In genomic region chr6:135497412-135498177, GRCh38 we compare ENCODE assay signal across 8 cellular contexts. TPM values are rescaled to one million over a fixed set of nuclear protein-coding genes. Genes with fewer than 3 reads are reported as not detected.
DNase-seq lines count a peak whose midpoint lies in the region; ATAC-seq, FAIRE-seq and TF ChIP-seq lines count a peak whose summit lies in the region.

TSS of gene AHI1 (minus strand) at chr6:135497740. CDS start at chr6:135492237, 5,503 bp downstream.

- peak; percentile 97 for ATAC-seq in GM19023 (IDR thresholded peaks at IDR 0.05; ENCODE audit: unreplicated experiment)
- ATAC-seq in HG03175 (IDR thresholded peaks at IDR 0.05; ENCODE audit: unreplicated experiment), result peak; percentile 94

- no peak for FAIRE-seq in kidney (lab: Jason Lieb, UNC)

- TF ChIP-seq CTCF in kidney (IDR thresholded peaks at IDR 0.05; ENCODE audit: borderline replicate concordance, extremely low read depth, insufficient read depth), result peak; percentile 33

- peak; percentile 93 to 94 for DNase-seq in AML-193 (lab: John Stamatoyannopoulos, UW)
- DNase-seq in NCI-H345 treated with DMSO at 0.1 percent for 48 hours (lab: John Stamatoyannopoulos, UW; ENCODE audit: unreplicated experiment), result peak; percentile 77
- peak; percentile 78 for DNase-seq in activated CD4-positive, CD25-positive, alpha-beta regulatory T cell treated with anti-CD3 and anti-CD28 coated beads, Interleukin-2, amount 50 U/mL, for 16 hours (ENCODE audit: low read depth, low spot score)
- DNase-seq in cerebellar cortex (ENCODE audit: low spot score), result peak; percentile 95
- DNase-seq in kidney, result peak; percentile 98
- DNase-seq in stimulated activated CD4-positive, alpha-beta T cell treated with anti-CD3 and anti-CD28 coated beads, Interleukin-15, amount 100 ng/mL, for 24 hours, result peak; percentile 94

- peaks cover 0 to 5% of the 10 kb centered on the region in 2 donors for H3K36me3 ChIP-seq in kidney (ENCODE audit: control insufficient read depth in 1 of 2, insufficient read depth in 2 of 2, low read length in 2 of 2)

- H3K9me3 ChIP-seq in kidney (ENCODE audit: control insufficient read depth in 1 of 2, low read length in 2 of 2), result no peaks in the 10 kb centered on the region

- peak within 1 kb of the TSS; percentile 88 to 95 for H3K4me3 ChIP-seq in kidney (ENCODE audit: low read length in 2 of 2)

- H3K9ac ChIP-seq in kidney (ENCODE audit: low read length in 2 of 2), result peak within 1 kb of the TSS; percentile 95 to 99

- intact Hi-C loops in kidney (cut with DNase I), result no loop called here

- peak within 1 kb of the TSS; percentile 95 to 99 for H3K27ac ChIP-seq in kidney (ENCODE audit: low read depth in 2 of 2, low read length in 2 of 2)

- peaks cover 0 to 4% of the 10 kb centered on the region in 2 donors for H3K4me1 ChIP-seq in kidney (ENCODE audit: control insufficient read depth in 1 of 2, insufficient read depth in 1 of 2, low read depth in 1 of 2, low read length in 2 of 2)

RNA-seq across cellular contexts. Expression of gene AHI1, which starts in this region (rescaled TPM):
- 28.5 TPM for total RNA-seq in kidney
- 9.1 TPM for polyA plus RNA-seq in kidney (ENCODE audit: insufficient read depth, low read depth, low replicate concordance)

Comparison
In these comparisons a context has a peak if more than half of its experiments do, and no peak if none do; other contexts are left out.
1. Peak in every context shown above with its lines: DNase-seq, ATAC-seq, H3K4me3 ChIP-seq and H3K27ac ChIP-seq.